8 cellular contexts compared by ENCODE assay signal in the genomic region with DNA sequence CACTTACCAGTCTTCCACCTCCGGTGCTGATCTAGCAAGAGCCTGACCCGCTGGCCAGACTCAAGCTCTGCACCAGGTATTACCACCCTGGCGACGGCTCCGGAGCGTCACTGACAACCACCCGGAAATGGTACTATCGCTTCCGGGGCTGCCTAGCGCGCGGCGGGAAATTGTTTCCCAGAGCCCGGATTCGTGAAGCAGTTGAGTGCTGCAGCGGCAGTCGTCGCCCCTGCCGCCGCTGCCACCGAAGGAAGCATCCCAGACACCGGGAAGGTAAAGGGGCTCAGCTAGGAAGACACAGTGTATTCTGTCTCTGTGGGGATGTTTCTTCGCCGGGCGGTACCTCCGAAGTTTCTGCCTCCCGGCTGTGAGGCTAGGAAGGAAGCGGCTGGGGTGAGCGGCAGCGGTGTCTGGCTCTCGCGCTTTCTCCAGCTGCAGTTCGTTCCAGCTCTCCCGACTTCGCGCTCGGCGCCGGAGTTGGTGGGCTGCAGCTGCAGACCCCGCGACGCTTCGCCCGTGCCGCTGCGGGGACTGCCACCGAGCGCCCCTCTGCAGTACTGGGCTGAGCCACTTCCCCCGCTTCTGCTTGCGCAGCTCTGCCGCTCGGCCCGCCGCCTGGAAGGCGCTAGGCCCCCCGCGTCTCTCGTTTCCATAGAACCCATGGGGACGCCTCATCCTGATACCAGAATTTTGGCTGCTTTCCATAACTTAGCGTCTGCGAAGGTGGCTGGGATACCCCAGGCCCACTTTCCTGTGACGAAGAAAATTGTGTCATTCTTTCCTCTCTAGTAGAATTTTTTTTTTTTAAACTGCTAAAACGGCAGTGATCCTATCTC. TPM values are rescaled to one million over a fixed set of nuclear protein-coding genes. Genes with fewer than 3 reads are reported as not detected.
DNase-seq lines count a peak whose midpoint lies in the region; ATAC-seq lines count a peak whose summit lies in the region.

A gene with protein sequence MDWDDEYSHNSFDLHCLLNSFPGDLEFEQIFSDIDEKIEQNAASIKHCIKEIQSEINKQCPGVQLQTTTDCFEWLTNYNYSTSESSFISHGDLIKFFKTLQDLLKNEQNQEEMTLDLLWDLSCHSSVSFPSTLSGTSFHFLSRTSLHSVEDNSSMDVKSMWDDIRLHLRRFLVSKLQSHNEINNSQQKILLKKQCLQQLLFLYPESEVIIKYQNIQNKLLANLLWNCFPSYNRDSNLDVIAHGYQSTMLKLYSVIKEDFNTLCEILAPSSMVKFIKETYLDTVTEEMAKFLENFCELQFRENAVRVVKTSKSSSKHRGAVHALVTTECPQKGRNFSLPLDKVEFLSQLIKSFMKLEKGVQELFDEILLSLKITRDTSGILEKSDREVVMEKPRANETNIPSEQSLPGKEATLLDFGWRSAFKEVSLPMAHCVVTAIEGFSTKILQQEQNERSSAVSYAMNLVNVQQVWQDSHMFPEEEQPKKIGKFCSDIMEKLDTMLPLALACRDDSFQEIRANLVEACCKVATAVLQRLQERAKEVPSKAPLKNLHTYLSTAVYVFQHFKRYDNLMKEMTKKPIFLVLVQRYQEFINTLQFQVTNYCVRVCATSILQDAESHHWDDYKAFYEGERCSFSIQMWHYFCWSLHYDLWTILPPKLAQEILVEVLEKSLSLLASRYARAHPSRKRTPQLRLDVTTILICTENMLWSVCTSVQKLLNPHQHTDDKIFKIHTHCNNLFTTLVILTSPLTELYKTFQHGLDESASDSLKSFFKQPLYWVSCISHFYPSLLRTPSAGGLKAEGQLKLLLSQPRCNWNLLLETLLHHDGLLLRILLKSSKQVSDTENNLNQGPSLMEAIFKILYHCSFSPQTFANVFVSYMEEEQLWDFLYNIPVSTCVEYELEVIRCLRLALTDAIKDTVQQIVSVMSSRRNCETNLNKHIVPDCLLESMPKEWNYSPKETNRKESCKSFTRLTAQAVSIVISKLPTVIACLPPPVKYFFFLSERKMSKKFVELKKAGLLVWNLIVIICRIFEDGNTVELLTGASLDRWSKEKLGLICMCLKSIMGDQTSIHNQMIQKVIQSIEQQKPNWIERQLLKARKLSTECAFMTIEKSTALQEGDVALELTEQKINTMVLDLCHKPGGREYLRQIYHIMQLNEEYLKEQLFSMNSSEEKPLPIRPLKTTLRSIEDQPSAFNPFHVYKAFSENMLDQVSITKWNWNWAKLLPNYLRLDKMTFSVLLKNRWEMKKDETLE (N-terminal part only) (minus strand): TSS at position 112 of the 836 bp plus-strand sequence. CDS start 81,478 bp downstream, outside the sequence.
A gene (plus strand): TSS at position 177 of the 836 bp plus-strand sequence. CDS start 10,142 bp downstream, outside the sequence.

- no peak within 1 kb of the TSS for H2BK12ac ChIP-seq in mesenchymal stem cell (ENCODE audit: low read length in 2 of 2)

- H3K36me3 ChIP-seq in CD8-positive, alpha-beta memory T cell (ENCODE audit: insufficient read depth, low read length): no peaks in the 10 kb centered on the region
- H3K36me3 ChIP-seq in mesenchymal stem cell (ENCODE audit: control insufficient read depth in 1 of 2, insufficient read depth in 2 of 2, low read depth in 1 of 2, low read length in 2 of 2): no peaks in the 10 kb centered on the region

- H4K8ac ChIP-seq in mesenchymal stem cell (ENCODE audit: low read length): peak within 1 kb of the TSS; percentile 35

- peak within 1 kb of the TSS; percentile 80 for H3K9ac ChIP-seq in mesenchymal stem cell (ENCODE audit: low read length)

- no peak within 1 kb of the TSS for H2BK5ac ChIP-seq in mesenchymal stem cell (ENCODE audit: low read depth, low read length, poor library complexity, severe bottlenecking)

- peak within 1 kb of the TSS in 1 of 2 experiments; percentile 41 for H3K14ac ChIP-seq in mesenchymal stem cell (ENCODE audit: low read length in 2 of 2)

- H3K18ac ChIP-seq in mesenchymal stem cell (ENCODE audit: low read depth in 1 of 2, low read length in 2 of 2): peak within 1 kb of the TSS; percentile 76 to 83

- peak within 1 kb of the TSS; percentile 89 to 97 (median 94) for H3K27ac Mint-ChIP-seq in CD8-positive, alpha-beta memory T cell
- H3K27ac Mint-ChIP-seq in effector memory CD8-positive, alpha-beta T cell: peak within 1 kb of the TSS; percentile 94 to 97

- H3K9me3 Mint-ChIP-seq in CD8-positive, alpha-beta memory T cell: no peaks in the 10 kb centered on the region
- H3K9me3 Mint-ChIP-seq in effector memory CD8-positive, alpha-beta T cell: no peaks in the 10 kb centered on the region

- H3K79me1 ChIP-seq in mesenchymal stem cell (replicated peaks; ENCODE audit: low read length, poor library complexity, severe bottlenecking): peaks cover 6% of the 10 kb centered on the region

- H2AFZ ChIP-seq in mesenchymal stem cell (ENCODE audit: low read depth, low read length): peak within 1 kb of the TSS; percentile 87

- no peaks in the 10 kb centered on the region for H3K27me3 ChIP-seq in CD8-positive, alpha-beta memory T cell (ENCODE audit: insufficient read depth, low read length, poor library complexity, severe bottlenecking)
- H3K27me3 ChIP-seq in mesenchymal stem cell (ENCODE audit: control insufficient read depth in 1 of 2, insufficient read depth in 1 of 2, low read length in 2 of 2): no peaks in the 10 kb centered on the region

- peaks cover 0 to 14% (median 3%) of the 10 kb centered on the region in 3 donors for H3K36me3 Mint-ChIP-seq in CD8-positive, alpha-beta memory T cell
- peaks cover 12% of the 10 kb centered on the region for H3K36me3 Mint-ChIP-seq in effector memory CD8-positive, alpha-beta T cell (ENCODE audit: insufficient read depth)

- peak within 1 kb of the TSS; percentile 89 for H3K4me3 ChIP-seq in CD8-positive, alpha-beta memory T cell (ENCODE audit: low read length)
- peak within 1 kb of the TSS; percentile 93 to 95 for H3K4me3 ChIP-seq in mesenchymal stem cell (ENCODE audit: insufficient read depth in 1 of 2, low read depth in 1 of 2, low read length in 2 of 2)

- peaks cover 31% of the 10 kb centered on the region for H3K4me1 ChIP-seq in CD8-positive, alpha-beta memory T cell (ENCODE audit: insufficient read depth, low read length)
- no peaks in the 10 kb centered on the region for H3K4me1 ChIP-seq in mesenchymal stem cell (ENCODE audit: control insufficient read depth, insufficient read depth, low read depth, low read length)

- H3K27ac ChIP-seq in CD8-positive, alpha-beta memory T cell (ENCODE audit: low read depth, low read length): peak within 1 kb of the TSS; percentile 72
- H3K27ac ChIP-seq in mesenchymal stem cell (ENCODE audit: low read length, poor library complexity, severe bottlenecking): peak within 1 kb of the TSS; percentile 87

- DNase-seq in CD8-positive, alpha-beta memory T cell: peak; percentile 78 to 89 (median 82)
- peak; percentile 90 for DNase-seq in HPDE6-E6E7 (ENCODE audit: extremely low spot score)
- peak; percentile 42 for DNase-seq in NK-92 (lab: John Stamatoyannopoulos, UW; ENCODE audit: unreplicated experiment)
- DNase-seq in activated CD8-positive, alpha-beta memory T cell treated with anti-CD3 and anti-CD28 coated beads for 4 hours (ENCODE audit: low read depth in 2 of 2): peak; percentile 71 to 76
- peak; percentile 79 to 85 (median 80) for DNase-seq in effector memory CD8-positive, alpha-beta T cell
- peak; percentile 92 for DNase-seq in mesenchymal stem cell
- peak; percentile 65 for DNase-seq in stimulated activated CD8-positive, alpha-beta memory T cell treated with anti-CD3 and anti-CD28 coated beads, Interleukin-12 subunit alpha, Interleukin-12 subunit beta, amount 100 ng/mL, for 24 hours (ENCODE audit: extremely low read depth)

- ATAC-seq in GM19467 (IDR thresholded peaks at IDR 0.05; ENCODE audit: unreplicated experiment): peak; percentile 97
- peak; percentile 92 for ATAC-seq in effector memory CD8-positive, alpha-beta T cell (replicated peaks)

- no peaks in the 10 kb centered on the region for H3K27me3 Mint-ChIP-seq in CD8-positive, alpha-beta memory T cell
- no peaks in the 10 kb centered on the region for H3K27me3 Mint-ChIP-seq in effector memory CD8-positive, alpha-beta T cell

- peak within 1 kb of the TSS; percentile 75 for H4K91ac ChIP-seq in mesenchymal stem cell (ENCODE audit: low read length)

- no peak within 1 kb of the TSS for H3K23ac ChIP-seq in mesenchymal stem cell (ENCODE audit: low read length in 2 of 2)

- H3K4me1 Mint-ChIP-seq in CD8-positive, alpha-beta memory T cell: peaks cover 51 to 76% (median 71%) of the 10 kb centered on the region in 3 donors
- peaks cover 28 to 46% of the 10 kb centered on the region in 2 donors for H3K4me1 Mint-ChIP-seq in effector memory CD8-positive, alpha-beta T cell (ENCODE audit: low read depth in 2 of 2)

- H3K4ac ChIP-seq in mesenchymal stem cell (ENCODE audit: low read depth in 1 of 2, low read length in 2 of 2): peak within 1 kb of the TSS in 1 of 2 experiments; percentile 82

- POLR2A ChIA-PET in CD8-positive, alpha-beta memory T cell (lab: Charles Lee): interaction anchor here (0.9 to 1.4 kb wide), 2 partner anchors 28 to 41 kb away, joined by 3 read pairs; no protein-coding TSS in a partner anchor

- CTCF ChIA-PET in CD8-positive, alpha-beta memory T cell (lab: Charles Lee): interaction anchor here (0.8 to 2.6 kb wide), 5 partner anchors 12 to 232 kb away, joined by 3 to 11 read pairs (median 3); no protein-coding TSS in a partner anchor

- H2BK15ac ChIP-seq in mesenchymal stem cell (ENCODE audit: low read depth, poor library complexity, severe bottlenecking): peak within 1 kb of the TSS; percentile 63

- H2AK5ac ChIP-seq in mesenchymal stem cell (ENCODE audit: low read length, severe bottlenecking): no peak within 1 kb of the TSS

- no peaks in the 10 kb centered on the region for H3K9me3 ChIP-seq in CD8-positive, alpha-beta memory T cell (ENCODE audit: low read length)
- H3K9me3 ChIP-seq in mesenchymal stem cell (ENCODE audit: control insufficient read depth, low read length): no peaks in the 10 kb centered on the region

- H2BK120ac ChIP-seq in mesenchymal stem cell (ENCODE audit: low read depth, low read length): no peak within 1 kb of the TSS

- H3K4me3 Mint-ChIP-seq in CD8-positive, alpha-beta memory T cell: peak within 1 kb of the TSS; percentile 88 to 98 (median 95)
- H3K4me3 Mint-ChIP-seq in effector memory CD8-positive, alpha-beta T cell: peak within 1 kb of the TSS; percentile 97

- WGBS in mesenchymal stem cell: under 1% methylated on average over 54 of the region's 63 CpGs

- peak within 1 kb of the TSS; percentile 89 for H3K4me2 ChIP-seq in mesenchymal stem cell (ENCODE audit: low read length, poor library complexity, severe bottlenecking)

RNA-seq across cellular contexts. Expression of the first gene that starts in this region (rescaled TPM):
- 1 to 10 TPM; 1.4 to 1.5 TPM for total RNA-seq in CD8-positive, alpha-beta memory T cell
- polyA plus RNA-seq in CD8-positive, alpha-beta memory T cell: 1.7 TPM
- polyA plus RNA-seq in mesenchymal stem cell (2013, experiment 1 of 2): 1.0 TPM
- 1.3 TPM for polyA plus RNA-seq in mesenchymal stem cell (2013, experiment 2 of 2)

RNA-seq across cellular contexts. Expression of the second gene that starts in this region (rescaled TPM):
- 10 to 100 TPM; 12.2 to 14.0 TPM for total RNA-seq in CD8-positive, alpha-beta memory T cell
- 14.0 TPM for polyA plus RNA-seq in CD8-positive, alpha-beta memory T cell
- 2.4 TPM for polyA plus RNA-seq in mesenchymal stem cell (2013, experiment 1 of 2)
- 2.6 TPM for polyA plus RNA-seq in mesenchymal stem cell (2013, experiment 2 of 2)

Comparison
In these comparisons a context has a peak if more than half of its experiments do, and no peak if none do; other contexts are left out.
1. Peak in every context shown above with its lines: DNase-seq, ATAC-seq, H3K4me3 ChIP-seq and H3K27ac ChIP-seq.
2. DNase-seq: peak in every context shown above with its lines; median percentile 92 in mesenchymal stem cell; 90 in HPDE6-E6E7; 82 in CD8-positive, alpha-beta memory T cell; 80 in effector memory CD8-positive, alpha-beta T cell; 74 in activated CD8-positive, alpha-beta memory T cell treated with anti-CD3 and anti-CD28 coated beads for 4 hours; 65 in stimulated activated CD8-positive, alpha-beta memory T cell treated with anti-CD3 and anti-CD28 coated beads, Interleukin-12 subunit alpha, Interleukin-12 subunit beta, amount 100 ng/mL, for 24 hours; 42 in NK-92.